In genomic region chr5:864492-865167, GRCh38 we compare ENCODE assay signal across 18 cellular contexts. TPM values are rescaled to one million over a fixed set of nuclear protein-coding genes. Genes with fewer than 3 reads are reported as not detected.
A peak's percentile ranks its signal among the peaks of the same experiment; 100 is the strongest.
DNase-seq lines count a peak whose midpoint lies in the region; ATAC-seq and TF ChIP-seq lines count a peak whose summit lies in the region.
"Had no signal": no experiment of that assay in that cellular context is flagged by ENCODE, and none has a peak within 500 bp of the region (broad histone marks: within the 10 kb centered on the region; RNA-seq: fewer than 3 reads in every experiment).

No MANE protein-coding gene starts in this region.

- TF ChIP-seq CTCF in nephron progenitor cell (IDR thresholded peaks at IDR 0.05) (no peak), vagina (IDR thresholded peaks at IDR 0.05) (no peak)

- DNase-seq in right cardiac atrium (peak in 2 of 3 donors; percentile 53 to 58), cardiac septum (ENCODE audit: low spot score) (no peak), fibroblast of peridontal ligament (ENCODE audit: extremely low read depth) (peak; percentile 53), nephron progenitor cell (no peak), vagina (ENCODE audit: extremely low spot score in 2 of 2) (no peak)
- no peak for DNase-seq in central memory CD4-positive, alpha-beta T cell
- no peak for DNase-seq in activated CD8-positive, alpha-beta memory T cell treated with anti-CD3 and anti-CD28 coated beads, Interleukin-2, amount 50 U/mL, for 4 hours
- DNase-seq: CD4-positive, CD25-positive, alpha-beta regulatory T cell; DMS79; Kasumi-1; NCI-H1694; NCI-H2081 treated with DMSO at 0.1 percent for 48 hours; NCI-H2171 treated with DMSO at 0.1 percent for 48 hours; NCI-H446; NCI-H526; OCI-M1 had no signal

- 74% methylated on average over 15 of the region's 15 CpGs for WGBS in right cardiac atrium

- no peaks in the 10 kb centered on the region for H3K27me3 ChIP-seq in right cardiac atrium (ENCODE audit: control insufficient read depth, insufficient read depth)
- H3K27me3 ChIP-seq in vagina, result no peaks in the 10 kb centered on the region

- peak in 1 of 2 donors; percentile 19 for ATAC-seq in right cardiac atrium
- no peak for ATAC-seq in HG02938 (IDR thresholded peaks at IDR 0.05; ENCODE audit: unreplicated experiment)

- H3K36me3 ChIP-seq in vagina, result peaks cover 3 to 49% of the 10 kb centered on the region in 2 donors

- no peaks in the 10 kb centered on the region for H3K9me3 Mint-ChIP-seq in nephron progenitor cell

- no peak overlapping the region for H3K4me3 ChIP-seq in right cardiac atrium (ENCODE audit: low read length)
- no peak overlapping the region for H3K4me3 ChIP-seq in vagina

- H3K27ac Mint-ChIP-seq in nephron progenitor cell, result peak overlapping the region; percentile 94
- H3K27ac Mint-ChIP-seq: CD4-positive, CD25-positive, alpha-beta regulatory T cell had no signal

- H3K9me3 ChIP-seq in right cardiac atrium (ENCODE audit: control insufficient read depth, low read length) (no peaks in the 10 kb centered on the region), vagina (no peaks in the 10 kb centered on the region)

- no peak overlapping the region for H3K4me3 Mint-ChIP-seq in nephron progenitor cell
- H3K4me3 Mint-ChIP-seq: CD4-positive, CD25-positive, alpha-beta regulatory T cell had no signal

- peaks cover 4% of the 10 kb centered on the region for H3K27me3 Mint-ChIP-seq in nephron progenitor cell (ENCODE audit: low read depth, poor library complexity)
- H3K27me3 Mint-ChIP-seq: CD4-positive, CD25-positive, alpha-beta regulatory T cell had no signal

- H3K4me1 Mint-ChIP-seq in nephron progenitor cell, result peaks cover under 1% of the 10 kb centered on the region
- H3K4me1 Mint-ChIP-seq: CD4-positive, CD25-positive, alpha-beta regulatory T cell had no signal

- intact Hi-C loops in right cardiac atrium (cut with DNase I), result no loop called here
- intact Hi-C loops in cardiac septum (cut with DNase I), result no loop called here
- intact Hi-C loops in vagina (cut with DNase I), result loop anchor here (5.0 kb wide), 1 partner anchor 417 kb away; no protein-coding TSS in a partner anchor

- H3K4me1 ChIP-seq in right cardiac atrium (ENCODE audit: control insufficient read depth, insufficient read depth, low read length), result no peaks in the 10 kb centered on the region
- H3K4me1 ChIP-seq in vagina, result peaks cover 21% of the 10 kb centered on the region

- H3K27ac ChIP-seq in right cardiac atrium (ENCODE audit: low read length) (no peak overlapping the region), vagina (peak overlapping the region; percentile 27)
- H3K27ac ChIP-seq: 22Rv1 had no signal

- TF ChIP-seq POLR2A in vagina (IDR thresholded peaks at IDR 0.05), result no peak

- peaks cover 37% of the 10 kb centered on the region for H3K36me3 Mint-ChIP-seq in nephron progenitor cell (ENCODE audit: low read depth)

RNA-seq across cellular contexts. Expression of gene ZDHHC11, which starts 13.8 kb away (rescaled TPM):
- total RNA-seq in right cardiac atrium (10 to 100 TPM; 19.3 to 66.1 (median 37.4) TPM), cardiac septum (10.6 TPM), vagina (5.6 TPM)
- 5.8 TPM for polyA plus RNA-seq in right cardiac atrium
- polyA plus RNA-seq: CD4-positive, CD25-positive, alpha-beta regulatory T cell had no signal

RNA-seq across cellular contexts. Expression of gene BRD9, which starts 28.0 kb away (rescaled TPM):
- 10 to 100 TPM; 25.1 to 41.3 (median 34.0) TPM for total RNA-seq in right cardiac atrium
- 17.1 TPM for polyA plus RNA-seq in right cardiac atrium
- total RNA-seq in cardiac septum, result 25.9 TPM
- 47.4 TPM for total RNA-seq in vagina

RNA-seq across cellular contexts. Expression of gene TRIP13, which starts 28.1 kb away (rescaled TPM):
- total RNA-seq in right cardiac atrium, result under 1 TPM; 0.25 to 0.94 (median 0.58) TPM
- 0.27 TPM for polyA plus RNA-seq in right cardiac atrium
- total RNA-seq in cardiac septum, result 0.57 TPM
- total RNA-seq in vagina, result 3.7 TPM

Comparison
In these comparisons a context has a peak if more than half of its experiments do, and no peak if none do; other contexts are left out.
1. DNase-seq: peak in right cardiac atrium (2 of 3) and fibroblast of peridontal ligament (single experiment); none in cardiac septum (single experiment), nephron progenitor cell (single experiment), vagina (0 of 2), central memory CD4-positive, alpha-beta T cell (single experiment) and activated CD8-positive, alpha-beta memory T cell treated with anti-CD3 and anti-CD28 coated beads, Interleukin-2, amount 50 U/mL, for 4 hours (single experiment).